In genomic region chr22:45731798-45732495, GRCh38 we compare ENCODE assay signal across 12 cellular contexts.
DNase-seq lines count a peak whose midpoint lies in the region; ATAC-seq, FAIRE-seq and TF ChIP-seq lines count a peak whose summit lies in the region.
"Had no signal": no experiment of that assay in that cellular context is flagged by ENCODE, and none has a peak within 500 bp of the region (broad histone marks: within the 10 kb centered on the region; RNA-seq: fewer than 3 reads in every experiment).

No MANE protein-coding gene starts in this region.

- peaks cover 9% of the 10 kb centered on the region for H3K36me3 Mint-ChIP-seq in activated CD8-positive, alpha-beta T cell treated with anti-CD3 and anti-CD28 coated beads for 36 hours (ENCODE audit: low read depth)

- H4K20me1 ChIP-seq in KMS-11 (ENCODE audit: insufficient read depth) = no peaks in the 10 kb centered on the region

- H3K4me1 Mint-ChIP-seq in activated CD8-positive, alpha-beta T cell treated with anti-CD3 and anti-CD28 coated beads for 36 hours (ENCODE audit: low read depth) = peaks cover 5% of the 10 kb centered on the region

- no peaks in the 10 kb centered on the region for H3K9me3 Mint-ChIP-seq in activated CD8-positive, alpha-beta T cell treated with anti-CD3 and anti-CD28 coated beads for 36 hours
- H3K9me3 Mint-ChIP-seq: stimulated activated memory B cell treated with anti-CD40 and anti-IgM and Interleukin-4, amounts not matched to agents 10 μg/mL and 1 μg/mL and 100 μg/mL, for 72 hours had no signal

- intact Hi-C loops in activated CD8-positive, alpha-beta T cell treated with anti-CD3 and anti-CD28 coated beads for 36 hours (cut with micrococcal nuclease) = no loop called here

- H3K9me3 ChIP-seq in BE2C (no peaks in the 10 kb centered on the region), mesodermal cell (ENCODE audit: control insufficient read depth, low read length) (no peaks in the 10 kb centered on the region)

- no peak overlapping the region for H3K9ac ChIP-seq in KMS-11
- H3K9ac ChIP-seq: parathyroid adenoma had no signal

- no peak overlapping the region for H3K4me3 ChIP-seq in BE2C (ENCODE audit: low read depth, low read length)
- no peak overlapping the region for H3K4me3 ChIP-seq in KMS-11 (IDR thresholded peaks at IDR 0.05; ENCODE audit: insufficient read depth, low read depth, low read length)
- H3K4me3 ChIP-seq in bronchial epithelial cell (ENCODE audit: low read depth, low read length) = no peak overlapping the region
- H3K4me3 ChIP-seq in mesodermal cell (ENCODE audit: extremely low read depth, insufficient read depth, low read length, poor library complexity, severe bottlenecking) = no peak overlapping the region

- FAIRE-seq in bronchial epithelial cell (lab: Jason Lieb, UNC) = no peak

- no peak overlapping the region for H2AFZ ChIP-seq in KMS-11 (ENCODE audit: low read depth)
- H2AFZ ChIP-seq: parathyroid adenoma had no signal

- H3K27me3 Mint-ChIP-seq in activated CD8-positive, alpha-beta T cell treated with anti-CD3 and anti-CD28 coated beads for 36 hours = no peaks in the 10 kb centered on the region
- H3K27me3 Mint-ChIP-seq: stimulated activated memory B cell treated with anti-CD40 and anti-IgM and Interleukin-4, amounts not matched to agents 10 μg/mL and 1 μg/mL and 100 μg/mL, for 72 hours had no signal

- CTCF ChIA-PET in activated CD8-positive, alpha-beta T cell treated with anti-CD3 and anti-CD28 coated beads for 36 hours (lab: Charles Lee) = interaction anchor here (0.7 to 1.8 kb wide), 3 partner anchors 33 to 178 kb away, joined by 3 to 6 read pairs (median 3); no protein-coding TSS in a partner anchor

- H3K27me3 ChIP-seq in BE2C (no peaks in the 10 kb centered on the region), KMS-11 (ENCODE audit: insufficient read depth, low read depth) (no peaks in the 10 kb centered on the region), bronchial epithelial cell (ENCODE audit: control insufficient read depth, insufficient read depth, low read length) (no peaks in the 10 kb centered on the region)

- H3K4me1 ChIP-seq in BE2C = no peaks in the 10 kb centered on the region
- H3K4me1 ChIP-seq in KMS-11 (ENCODE audit: low read depth, poor library complexity, severe bottlenecking) = peaks cover 28% of the 10 kb centered on the region
- peaks cover 14% of the 10 kb centered on the region for H3K4me1 ChIP-seq in mesodermal cell (ENCODE audit: control insufficient read depth, insufficient read depth, low read length, poor library complexity, severe bottlenecking)
- H3K4me1 ChIP-seq: parathyroid adenoma had no signal

- H3K36me3 ChIP-seq in BE2C (peaks cover 30% of the 10 kb centered on the region), KMS-11 (ENCODE audit: insufficient read depth) (peaks cover 5% of the 10 kb centered on the region; the same call in 1 of the 2 replicates), bronchial epithelial cell (ENCODE audit: control insufficient read depth, insufficient read depth, low read length) (no peaks in the 10 kb centered on the region), mesodermal cell (ENCODE audit: control insufficient read depth, insufficient read depth, low read length) (peaks cover 44% of the 10 kb centered on the region)

- DNase-seq in BE2C = no peak
- DNase-seq in bronchial epithelial cell (ENCODE audit: low read depth) = peak; percentile 53
- no peak for DNase-seq in NCI-H2107 treated with DMSO at 0.1 percent for 48 hours (lab: John Stamatoyannopoulos, UW; ENCODE audit: unreplicated experiment)
- no peak for DNase-seq in retina
- no peak for DNase-seq in activated CD8-positive, alpha-beta T cell treated with anti-CD3 and anti-CD28 coated beads for 36 hours
- DNase-seq: activated T-cell treated with anti-CD3 and anti-CD28 coated beads for 4 hours, NCI-H1092 had no signal

- TF ChIP-seq CTCF in BE2C (IDR thresholded peaks at IDR 0.05; ENCODE audit: low read depth, low read length) (peak; percentile 43), KMS-11 (conservative IDR thresholded peaks at IDR 0.05; ENCODE audit: low read depth, low read length) (peak; percentile 35; the same call in 1 of the 2 replicates), bronchial epithelial cell (IDR thresholded peaks at IDR 0.05; ENCODE audit: insufficient read depth, low read length, severe bottlenecking) (peak; percentile 28)
- no peak for TF ChIP-seq CTCF in activated CD8-positive, alpha-beta T cell treated with anti-CD3 and anti-CD28 coated beads for 36 hours (IDR thresholded peaks at IDR 0.05)

- WGBS in mesodermal cell (ENCODE audit: insufficient coverage in 2 of 2), 2 experiments = 98 to 100% methylated on average over 2 to 5 of the region's 7 CpGs

- peaks cover 8% of the 10 kb centered on the region; the same call in 1 of the 2 replicates for H3K79me2 ChIP-seq in KMS-11 (ENCODE audit: insufficient read depth, low read depth)

- H3K4me3 Mint-ChIP-seq in activated CD8-positive, alpha-beta T cell treated with anti-CD3 and anti-CD28 coated beads for 36 hours = no peak overlapping the region
- H3K4me3 Mint-ChIP-seq: stimulated activated memory B cell treated with anti-CD40 and anti-IgM and Interleukin-4, amounts not matched to agents 10 μg/mL and 1 μg/mL and 100 μg/mL, for 72 hours had no signal

- POLR2A ChIA-PET in activated CD8-positive, alpha-beta T cell treated with anti-CD3 and anti-CD28 coated beads for 36 hours (lab: Charles Lee) = interaction anchor here (0.6 to 0.7 kb wide), 3 partner anchors 8 to 568 kb away, joined by 3 to 4 read pairs (median 4); partner anchors contain the start of gene NUP50

- no peak overlapping the region for H3K27ac ChIP-seq in KMS-11
- peak overlapping the region; percentile 96 for H3K27ac ChIP-seq in mesodermal cell (ENCODE audit: low read depth, low read length, severe bottlenecking)
- H3K27ac ChIP-seq: parathyroid adenoma had no signal

- no peak overlapping the region for H3K4me2 ChIP-seq in KMS-11

- ATAC-seq in HG03571 (IDR thresholded peaks at IDR 0.05; ENCODE audit: unreplicated experiment) = no peak
- no peak for ATAC-seq in activated CD8-positive, alpha-beta T cell treated with anti-CD3 and anti-CD28 coated beads for 36 hours
- ATAC-seq: stimulated activated memory B cell treated with anti-CD40 and anti-IgM and Interleukin-4, amounts not matched to agents 10 μg/mL and 1 μg/mL and 100 μg/mL, for 72 hours had no signal

- H3K27ac Mint-ChIP-seq in activated CD8-positive, alpha-beta T cell treated with anti-CD3 and anti-CD28 coated beads for 36 hours = no peak overlapping the region
- H3K27ac Mint-ChIP-seq: stimulated activated memory B cell treated with anti-CD40 and anti-IgM and Interleukin-4, amounts not matched to agents 10 μg/mL and 1 μg/mL and 100 μg/mL, for 72 hours had no signal
